Comparison of ENCODE assay signal across 38 cellular contexts in genomic region chr9:17057729-17058128, GRCh38.
"Had no signal": no experiment of that assay in that cellular context is flagged by ENCODE, and none has a peak within 500 bp of the region (broad histone marks: within the 10 kb centered on the region; RNA-seq: fewer than 3 reads in every experiment).

No MANE protein-coding gene starts in this region.

- H3K9me3 Mint-ChIP-seq: activated naive CD8-positive, alpha-beta T cell treated with anti-CD3 and anti-CD28 coated beads, Interleukin-2, amount 10 ng/mL, durations not matched to agents 7 days and 5 days; activated T-helper 1 cell treated with anti-CD3 and anti-CD28 coated beads, Interleukin-12 subunit alpha, Interleukin-12 subunit beta, Interleukin-2, Interleukin-4 antibody, amounts not matched to agents 30 ng/mL and 10 ng/mL and 1 ng/mL, durations not matched to agents 14 hours and 24 hours and 36 hours; stimulated activated memory B cell treated with anti-CD40 and anti-IgM and Interleukin-4, amounts not matched to agents 10 μg/mL and 1 μg/mL and 100 μg/mL, for 72 hours had no signal

- H3K36me3 ChIP-seq: ascending aorta, cardiac muscle cell, colonic mucosa, esophagus squamous epithelium, heart right ventricle, left lung, neutrophil, thyroid gland, upper lobe of left lung, vagina, WERI-Rb-1 had no signal

- H3K27me3 Mint-ChIP-seq: activated CD4-positive, alpha-beta memory T cell treated with anti-CD3 and anti-CD28 coated beads for 36 hours; activated naive CD8-positive, alpha-beta T cell treated with anti-CD3 and anti-CD28 coated beads, Interleukin-2, amount 10 ng/mL, durations not matched to agents 7 days and 5 days; progenitor cell of endocrine pancreas; stimulated activated memory B cell treated with anti-CD40 and anti-IgM and Interleukin-4, amounts not matched to agents 10 μg/mL and 1 μg/mL and 100 μg/mL, for 72 hours; stimulated activated naive CD8-positive, alpha-beta T cell treated with anti-CD3 and anti-CD28 coated beads, Interleukin-15, amount 100 ng/mL, for 72 hours had no signal

- H3K27ac Mint-ChIP-seq: activated CD4-positive, alpha-beta memory T cell treated with anti-CD3 and anti-CD28 coated beads for 36 hours; activated naive CD4-positive, alpha-beta T cell treated with anti-CD3 and anti-CD28 coated beads for 36 hours; activated naive CD8-positive, alpha-beta T cell treated with anti-CD3 and anti-CD28 coated beads, Interleukin-2, amount 10 ng/mL, durations not matched to agents 7 days and 5 days; activated T-helper 1 cell treated with anti-CD3 and anti-CD28 coated beads, Interleukin-12 subunit alpha, Interleukin-12 subunit beta, Interleukin-2, Interleukin-4 antibody, amounts not matched to agents 30 ng/mL and 10 ng/mL and 1 ng/mL, durations not matched to agents 14 hours and 24 hours and 36 hours; brain; nephron progenitor cell; progenitor cell of endocrine pancreas; stimulated activated memory B cell treated with anti-CD40 and anti-IgM and Interleukin-4, amounts not matched to agents 10 μg/mL and 1 μg/mL and 100 μg/mL, for 72 hours; stimulated activated naive CD8-positive, alpha-beta T cell treated with anti-CD3 and anti-CD28 coated beads, Interleukin-15, amount 100 ng/mL, for 72 hours had no signal

- H3K36me3 Mint-ChIP-seq: activated CD4-positive, alpha-beta memory T cell treated with anti-CD3 and anti-CD28 coated beads for 36 hours; activated naive CD8-positive, alpha-beta T cell treated with anti-CD3 and anti-CD28 coated beads, Interleukin-2, amount 10 ng/mL, durations not matched to agents 7 days and 5 days; brain; stimulated activated memory B cell treated with anti-CD40 and anti-IgM and Interleukin-4, amounts not matched to agents 10 μg/mL and 1 μg/mL and 100 μg/mL, for 72 hours had no signal

- H3K4me1 Mint-ChIP-seq: activated naive CD8-positive, alpha-beta T cell treated with anti-CD3 and anti-CD28 coated beads, Interleukin-2, amount 10 ng/mL, durations not matched to agents 7 days and 5 days; brain; nephron progenitor cell; stimulated activated memory B cell treated with anti-CD40 and anti-IgM and Interleukin-4, amounts not matched to agents 10 μg/mL and 1 μg/mL and 100 μg/mL, for 72 hours; stimulated activated naive CD8-positive, alpha-beta T cell treated with anti-CD3 and anti-CD28 coated beads, Interleukin-15, amount 100 ng/mL, for 72 hours had no signal

- H3K4me3 Mint-ChIP-seq: activated CD4-positive, alpha-beta memory T cell treated with anti-CD3 and anti-CD28 coated beads for 36 hours; activated naive CD4-positive, alpha-beta T cell treated with anti-CD3 and anti-CD28 coated beads for 36 hours; activated naive CD8-positive, alpha-beta T cell treated with anti-CD3 and anti-CD28 coated beads, Interleukin-2, amount 10 ng/mL, durations not matched to agents 7 days and 5 days; activated T-helper 1 cell treated with anti-CD3 and anti-CD28 coated beads, Interleukin-12 subunit alpha, Interleukin-12 subunit beta, Interleukin-2, Interleukin-4 antibody, amounts not matched to agents 30 ng/mL and 10 ng/mL and 1 ng/mL, durations not matched to agents 14 hours and 24 hours and 36 hours; brain; nephron progenitor cell; stimulated activated memory B cell treated with anti-CD40 and anti-IgM and Interleukin-4, amounts not matched to agents 10 μg/mL and 1 μg/mL and 100 μg/mL, for 72 hours; stimulated activated naive CD8-positive, alpha-beta T cell treated with anti-CD3 and anti-CD28 coated beads, Interleukin-15, amount 100 ng/mL, for 72 hours had no signal

- DNase-seq: activated CD4-positive, alpha-beta memory T cell treated with anti-CD3 and anti-CD28 coated beads for 36 hours; activated CD4-positive, alpha-beta T cell treated with anti-CD3 and anti-CD28 coated beads for 48 hours; activated CD8-positive, alpha-beta memory T cell treated with anti-CD3 and anti-CD28 coated beads, Interleukin-2, amount 50 U/mL, for 4 hours; activated effector memory CD4-positive, alpha-beta T cell treated with anti-CD3 and anti-CD28 coated beads, Interleukin-2, amount 50 U/mL, for 16 hours; activated naive CD4-positive, alpha-beta T cell treated with anti-CD3 and anti-CD28 coated beads for 36 hours; activated naive CD8-positive, alpha-beta T cell treated with anti-CD3 and anti-CD28 coated beads, Interleukin-2, amount 10 ng/mL, durations not matched to agents 7 days and 5 days; activated T-cell treated with anti-CD3 and anti-CD28 coated beads, Interleukin-2, amount 50 U/mL, for 1 hour; cerebellar nuclear complex; colonic mucosa; effector CD8-positive, alpha-beta T cell; esophagus squamous epithelium; foreskin melanocyte; heart right ventricle; kidney glomerular epithelial cell; left lung; mesendoderm; mucosa of descending colon; nephron progenitor cell; stimulated activated CD4-positive, alpha-beta T cell treated with anti-CD3 and anti-CD28 coated beads, Interleukin-4, amount 100 ng/mL, for 4 hours; stimulated activated CD8-positive, alpha-beta memory T cell treated with anti-CD3 and anti-CD28 coated beads, Interleukin-4, amount 100 ng/mL, for 48 hours; stimulated activated naive CD8-positive, alpha-beta T cell treated with anti-CD3 and anti-CD28 coated beads, Interleukin-15, amount 100 ng/mL, for 72 hours; substantia nigra; thyroid gland; upper lobe of left lung; WERI-Rb-1 had no signal

- H3K4me1 ChIP-seq: ascending aorta, colonic mucosa, esophagus squamous epithelium, heart right ventricle, left lung, thyroid gland, upper lobe of left lung, vagina had no signal

- H3K9me3 ChIP-seq: ascending aorta, colonic mucosa, esophagus squamous epithelium, heart right ventricle, left lung, mucosa of descending colon, neutrophil, thyroid gland, upper lobe of left lung, vagina had no signal

- H3K27me3 ChIP-seq: ascending aorta, colonic mucosa, esophagus squamous epithelium, heart right ventricle, left lung, thyroid gland, upper lobe of left lung, vagina had no signal

- ATAC-seq: activated CD4-positive, CD25-positive, alpha-beta regulatory T cell treated with anti-CD3 and anti-CD28 coated beads, Interleukin-2, amount 50 U/mL, for 24 hours; heart right ventricle; left lung; mucosa of descending colon; sciatic nerve; stimulated activated memory B cell treated with anti-CD40 and anti-IgM and Interleukin-4, amounts not matched to agents 10 μg/mL and 1 μg/mL and 100 μg/mL, for 72 hours; stimulated activated naive CD8-positive, alpha-beta T cell treated with anti-CD3 and anti-CD28 coated beads, Interleukin-15, amount 100 ng/mL, for 72 hours had no signal

- H3K4me3 ChIP-seq: ascending aorta, cardiac muscle cell, colonic mucosa, esophagus squamous epithelium, heart right ventricle, left lung, lung, mucosa of descending colon, skin epidermis, thyroid gland, upper lobe of left lung, vagina had no signal

- H3K27ac ChIP-seq: ascending aorta, cardiac muscle cell, colonic mucosa, epithelial cell of prostate, esophagus squamous epithelium, heart right ventricle, left lung, neutrophil, skin epidermis, thyroid gland, upper lobe of left lung, vagina, WERI-Rb-1 had no signal
